Comparison of ENCODE assay signal across 20 cellular contexts in genomic region chr16:89005201-89006035, GRCh38. TPM values are rescaled to one million over a fixed set of nuclear protein-coding genes. Genes with fewer than 3 reads are reported as not detected.
DNase-seq lines count a peak whose midpoint lies in the region; ATAC-seq, FAIRE-seq and TF ChIP-seq lines count a peak whose summit lies in the region.
"Had no signal": no experiment of that assay in that cellular context is flagged by ENCODE, and none has a peak within 500 bp of the region (broad histone marks: within the 10 kb centered on the region; RNA-seq: fewer than 3 reads in every experiment).

No MANE protein-coding gene starts in this region.

- H3K4ac ChIP-seq in H1 (replicated peaks; ENCODE audit: insufficient read length, low read depth, low read length) (no peak overlapping the region), neuronal stem cell (ENCODE audit: low read length) (no peak overlapping the region)

- H3K23me2 ChIP-seq in H1 (ENCODE audit: low read depth, low read length): no peaks in the 10 kb centered on the region

- H3K9ac ChIP-seq in H1 (replicated peaks in 1 of 4; ENCODE audit: extremely low read depth in 1 of 4, low read depth in 3 of 4, low read length in 3 of 4) (no peak overlapping the region), neuronal stem cell (ENCODE audit: low read depth, low read length, poor library complexity) (no peak overlapping the region)

- H3K4me2 ChIP-seq in H1 (ENCODE audit: insufficient read depth in 1 of 2, low read depth in 2 of 2, low read length in 2 of 2): no peak overlapping the region
- H3K4me2 ChIP-seq in neuronal stem cell (ENCODE audit: insufficient read depth, low read length, poor library complexity, severe bottlenecking): no peak overlapping the region
- H3K4me2 ChIP-seq: A549 had no signal

- no peak for TF ChIP-seq POLR2A in H1 (IDR thresholded peaks at IDR 0.05; ENCODE audit: control extremely low read depth in 1 of 2, low read depth in 2 of 2, low read length in 2 of 2)

- DNase-seq in left ventricle myocardium superior (peak; percentile 8), left ventricle myocardium inferior (no peak), H1 (ENCODE audit: low read depth in 1 of 2, low spot score in 2 of 2) (no peak), neuronal stem cell (ENCODE audit: low spot score) (no peak), omental fat pad (ENCODE audit: low spot score) (no peak), DMS153 (lab: John Stamatoyannopoulos, UW) (no peak), mesenteric fat pad (ENCODE audit: low spot score) (no peak), amniotic stem cell (lab: John Stamatoyannopoulos, UW) (no peak)
- DNase-seq: DMS79, NCI-H1105 treated with DMSO at 0.1 percent for 48 hours, NCI-H1694, NCI-H510A treated with DMSO at 0.1 percent for 48 hours, NCI-H774, OCI-M1 had no signal

- H3K27me3 ChIP-seq in left ventricle myocardium inferior (ENCODE audit: low read depth) (peaks cover 72% of the 10 kb centered on the region), H1 (replicated peaks in 1 of 4; ENCODE audit: control insufficient read depth in 3 of 4, extremely low read depth in 1 of 4, insufficient read depth in 3 of 4, low read length in 3 of 4) (peaks cover 0 to 15% (median 10%) of the 10 kb centered on the region in 4 experiments; a peak in 6 of 7 replicates), neuronal stem cell (ENCODE audit: control insufficient read depth in 3 of 3, insufficient read depth in 3 of 3, low read depth in 1 of 3, low read length in 3 of 3) (peaks cover 0 to 12% (median 9%) of the 10 kb centered on the region in 3 experiments)

- H3K18ac ChIP-seq in H1 (ENCODE audit: extremely low read depth, low read length) (no peak overlapping the region), neuronal stem cell (ENCODE audit: low read length) (no peak overlapping the region)

- POLR2A ChIA-PET in H1 (lab: Charles Lee; ENCODE audit: partially characterized antibody): no interaction called here

- H4K5ac ChIP-seq in H1 (ENCODE audit: insufficient read length, low read depth, low read length): no peak overlapping the region

- intact Hi-C loops in left ventricle myocardium superior (cut with micrococcal nuclease) (no loop called here), left ventricle myocardium inferior (cut with micrococcal nuclease) (no loop called here)

- H3K4me3 ChIP-seq in left ventricle myocardium inferior (no peak overlapping the region), H1 (ENCODE audit: extremely low read depth in 1 of 4, insufficient read depth in 2 of 4, low read depth in 3 of 4, low read length in 4 of 4) (no peak overlapping the region), neuronal stem cell (ENCODE audit: low read length in 2 of 2) (no peak overlapping the region)
- H3K4me3 ChIP-seq: A549 had no signal

- TF ChIP-seq EP300 in H1 (IDR thresholded peaks at IDR 0.05; ENCODE audit: borderline replicate concordance in 1 of 2, low read depth in 2 of 2, low read length in 2 of 2): no peak

- 88% methylated on average over 19 of the region's 23 CpGs; no CpG with 5 or more reads in 1 of the 2 experiments for WGBS in H1 (ENCODE audit: extremely low coverage in 1 of 2, insufficient coverage in 1 of 2, insufficient read length in 1 of 2, insufficient replicate concordance in 2 of 2, low coverage in 1 of 2, low lambda C conversion rate in 2 of 2, missing lambda C conversion rate in 1 of 2), 2 experiments
- no CpG with 5 or more reads among the region's 23 CpGs for WGBS in neuronal stem cell (ENCODE audit: extremely low coverage in 2 of 2, insufficient read length in 2 of 2, insufficient replicate concordance in 1 of 2), 2 donors

- no peak overlapping the region for H3K23ac ChIP-seq in H1 (ENCODE audit: insufficient read length)
- peak overlapping the region; percentile 75 for H3K23ac ChIP-seq in neuronal stem cell (ENCODE audit: low read depth, low read length, poor library complexity)

- H3K79me1 ChIP-seq in H1 (ENCODE audit: low read depth, low read length) (no peaks in the 10 kb centered on the region), neuronal stem cell (ENCODE audit: low read depth, low read length) (no peaks in the 10 kb centered on the region)

- no peak overlapping the region for H2AFZ ChIP-seq in H1 (ENCODE audit: low read length)
- no peak overlapping the region for H2AFZ ChIP-seq in neuronal stem cell (ENCODE audit: low read length)

- H3K36me3 ChIP-seq in left ventricle myocardium inferior (no peaks in the 10 kb centered on the region), H1 (ENCODE audit: control insufficient read depth in 2 of 4, insufficient read depth in 4 of 4, low read length in 3 of 4) (no peaks in the 10 kb centered on the region), neuronal stem cell (replicated peaks in 1 of 2; ENCODE audit: control insufficient read depth in 2 of 2, insufficient read depth in 2 of 2, low read length in 2 of 2) (no peaks in the 10 kb centered on the region)

- H2BK5ac ChIP-seq in H1 (ENCODE audit: low read depth, low read length) (no peak overlapping the region), neuronal stem cell (ENCODE audit: low read length) (no peak overlapping the region)

- FAIRE-seq in H1 (lab: Jason Lieb, UNC): no peak
- FAIRE-seq: A549, GM12892 had no signal

- TF ChIP-seq RAD21 in H1 (IDR thresholded peaks at IDR 0.05 in 1 of 2, conservative IDR thresholded peaks at IDR 0.05 in 1 of 2; ENCODE audit: low read depth in 2 of 2, low read length in 2 of 2): no peak

- 0 out of 2 replicates have a peak overlapping the region, but pooled peaks have one; percentile 46 for H2BK15ac ChIP-seq in H1 (ENCODE audit: low read length)
- peak overlapping the region; percentile 33 for H2BK15ac ChIP-seq in neuronal stem cell (ENCODE audit: low read length)

- H4K91ac ChIP-seq in H1 (replicated peaks; ENCODE audit: insufficient read length, low read length): no peak overlapping the region
- no peak overlapping the region for H4K91ac ChIP-seq in neuronal stem cell (ENCODE audit: low read depth, low read length, poor library complexity)

- H2BK12ac ChIP-seq in H1 (ENCODE audit: low read depth, low read length): no peak overlapping the region
- no peak overlapping the region for H2BK12ac ChIP-seq in neuronal stem cell (ENCODE audit: low read length)

- H3K56ac ChIP-seq in H1 (replicated peaks; ENCODE audit: insufficient read length, low read depth, low read length): no peak overlapping the region

- no peak overlapping the region for H3K14ac ChIP-seq in H1 (ENCODE audit: insufficient read length)
- peak overlapping the region; percentile 25 for H3K14ac ChIP-seq in neuronal stem cell (ENCODE audit: low read length)

- CTCF ChIA-PET in H1 (lab: Charles Lee; ENCODE audit: partially characterized antibody): no interaction called here

- TF ChIP-seq CTCF in left ventricle myocardium inferior (IDR thresholded peaks at IDR 0.05; ENCODE audit: borderline replicate concordance): no peak
- TF ChIP-seq CTCF in H1 (IDR thresholded peaks at IDR 0.05; ENCODE audit: control extremely low read depth in 1 of 3, insufficient read depth in 1 of 3, low read depth in 1 of 3, low read length in 3 of 3): no peak
- no peak for TF ChIP-seq CTCF in omental fat pad (IDR thresholded peaks at IDR 0.05)

- no peak overlapping the region for H2BK120ac ChIP-seq in H1 (replicated peaks; ENCODE audit: low read depth, low read length)
- peak overlapping the region; percentile 41 for H2BK120ac ChIP-seq in neuronal stem cell (ENCODE audit: low read depth, low read length)

- H3K79me2 ChIP-seq in H1 (ENCODE audit: control insufficient read depth in 1 of 2, insufficient read depth in 2 of 2, low read length in 2 of 2): no peaks in the 10 kb centered on the region

- no peaks in the 10 kb centered on the region for H4K20me1 ChIP-seq in H1 (replicated peaks in 1 of 2; ENCODE audit: control insufficient read depth in 1 of 2, insufficient read depth in 2 of 2, low read length in 2 of 2)

- H2AK5ac ChIP-seq in H1 (ENCODE audit: low read depth, low read length) (no peak overlapping the region), neuronal stem cell (ENCODE audit: low read depth, low read length) (peak overlapping the region; percentile 47)

- peaks cover 13% of the 10 kb centered on the region for H3K9me3 ChIP-seq in left ventricle myocardium inferior (replicated peaks)
- peaks cover 0 to 9% of the 10 kb centered on the region in 2 experiments; a peak in 1 of 4 replicates for H3K9me3 ChIP-seq in H1 (ENCODE audit: insufficient read depth in 2 of 2, low read depth in 1 of 2, low read length in 1 of 2)
- H3K9me3 ChIP-seq in neuronal stem cell (replicated peaks in 1 of 2; ENCODE audit: control insufficient read depth in 2 of 2, insufficient read depth in 1 of 2, low read depth in 1 of 2, low read length in 2 of 2): peaks cover 2 to 8% of the 10 kb centered on the region in 2 donors

- ATAC-seq in left ventricle myocardium superior (no peak), omental fat pad (ENCODE audit: low FRiP score) (no peak)

- H3K4me1 ChIP-seq in left ventricle myocardium inferior (peaks cover 17% of the 10 kb centered on the region), H1 (replicated peaks in 1 of 4; ENCODE audit: control insufficient read depth in 3 of 4, insufficient read depth in 4 of 4, low read length in 3 of 4) (peaks cover 0 to 6% (median 3%) of the 10 kb centered on the region in 4 experiments; a peak in 2 of 7 replicates), neuronal stem cell (ENCODE audit: control insufficient read depth in 2 of 2, insufficient read depth in 1 of 2, low read depth in 1 of 2, low read length in 2 of 2) (peaks cover 0 to 5% of the 10 kb centered on the region in 2 donors)
- H3K4me1 ChIP-seq: A549 had no signal

- H4K8ac ChIP-seq in H1 (ENCODE audit: extremely low read depth, insufficient read depth, low read length) (no peak overlapping the region), neuronal stem cell (ENCODE audit: low read depth, low read length) (peak overlapping the region; percentile 43)

- no peak overlapping the region for H2BK20ac ChIP-seq in H1 (ENCODE audit: low read length)

- H3K27ac ChIP-seq in left ventricle myocardium inferior (replicated peaks) (no peak overlapping the region), H1 (ENCODE audit: low read depth, low read length) (no peak overlapping the region), neuronal stem cell (replicated peaks; ENCODE audit: low read length) (no peak overlapping the region)
- H3K27ac ChIP-seq: A549 had no signal

RNA-seq across cellular contexts. Expression of gene CBFA2T3, which starts 28.4 kb away (rescaled TPM):
- 11.5 TPM for total RNA-seq in left ventricle myocardium superior
- 8.6 TPM for total RNA-seq in left ventricle myocardium inferior
- 1.3 and 2.7 TPM in 2 replicates for total RNA-seq in H1 (2021; fragmentation: NEBNext Ultra II Directional; extraction: Animal tissue kit (Norgen Biotek cat#: 25700))
- 0.51 and 1.5 TPM in 2 replicates for polyA plus RNA-seq in H1 (2011; rRNA removed)
- 0.62 TPM for polyA plus RNA-seq in H1 (2011; cell fraction: cytosol; rRNA removed)
- 3.9 TPM for polyA plus RNA-seq in H1 (2011; cell fraction: nucleus; rRNA removed)
- polyA plus RNA-seq in H1 (2012, experiment 1 of 2): 0.99 to 1.7 TPM (median 1.2 TPM) in 4 replicates
- 1.1 TPM for polyA plus RNA-seq in H1 (2012, experiment 2 of 2)
- polyA plus RNA-seq in H1 (2013, experiment 1 of 2): 1.6 TPM
- polyA plus RNA-seq in H1 (2013, experiment 2 of 2): 1.2 TPM
- 0.59 and 0.66 TPM in 2 replicates for polyA minus RNA-seq in H1 (2011; rRNA and poly(A)+ RNA removed)
- polyA minus RNA-seq in H1 (2011; cell fraction: cytosol; rRNA and poly(A)+ RNA removed): 2.9 TPM
- polyA minus RNA-seq in H1 (2011; cell fraction: nucleus; rRNA and poly(A)+ RNA removed): 2.1 TPM
- polyA plus RNA-seq in neuronal stem cell (2013, experiment 1 of 2): 8.3 TPM
- polyA plus RNA-seq in neuronal stem cell (2013, experiment 2 of 2): 8.0 TPM
- 10 to 100 TPM in 1 of 4 donors, 1 to 10 TPM in 2, under 1 TPM in 1; 0.84 to 12.6 (median 1.4) TPM for total RNA-seq in omental fat pad
- total RNA-seq in mesenteric fat pad: 8.5 TPM
- total RNA-seq: H4, RPMI7951 had no signal
- polyA plus RNA-seq: BJ; CD8-positive, alpha-beta memory T cell had no signal
